1 cellular context compared by ENCODE assay signal in the genomic region with DNA sequence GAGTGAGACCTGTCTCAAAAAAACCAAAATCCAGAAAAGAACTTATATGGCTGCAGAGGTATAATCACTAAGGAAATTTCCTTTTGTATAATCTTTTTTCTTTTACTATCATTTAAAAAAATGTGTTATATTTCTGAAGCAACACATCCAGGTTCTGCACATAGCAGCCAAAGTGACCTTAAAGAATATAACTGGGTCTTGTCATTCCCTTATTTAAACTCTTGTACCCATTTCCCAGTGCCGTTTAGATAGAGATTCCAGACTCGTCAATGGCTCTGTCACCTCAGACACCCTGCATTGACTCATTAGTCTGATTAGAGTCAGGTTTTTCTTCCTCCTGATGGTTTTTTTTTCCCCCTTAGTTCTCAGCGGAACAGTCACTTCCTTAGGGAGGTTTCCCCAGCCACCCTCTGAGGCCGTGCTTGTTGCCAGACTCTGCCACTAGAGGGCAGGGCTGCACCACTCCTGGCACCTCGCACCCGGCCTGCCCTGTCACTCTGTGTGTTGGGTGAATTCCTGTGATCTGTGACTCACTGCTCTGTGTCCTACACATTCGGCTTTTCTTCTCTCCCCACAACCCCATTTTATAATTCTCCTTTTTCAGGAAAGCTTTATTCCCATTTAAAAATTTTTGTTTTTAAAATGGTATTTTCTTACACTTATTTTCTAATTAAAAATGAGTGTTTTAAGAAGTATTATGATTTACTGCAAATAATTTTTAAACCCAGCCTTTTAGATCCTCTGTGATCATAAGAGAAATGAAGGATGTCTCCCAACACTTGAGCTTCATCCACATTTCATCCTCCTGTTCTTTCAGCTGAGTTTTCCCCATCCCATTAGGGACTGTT.
TF ChIP-seq lines count a peak whose summit lies in the region.

No MANE protein-coding gene starts in this region.

TF ChIP-seq in SK-N-SH treated with all-trans-retinoic acid at 6 μM for 48 hours, 23 proteins besides CTCF, POLR2A, EP300 and RAD21 (continued from another document):
- TF ChIP-seq GLIS3 (CRISPR knock-in tag; IDR thresholded peaks at IDR 0.05) (no peak), ZFP3 (CRISPR knock-in tag; IDR thresholded peaks at IDR 0.05) (no peak), CREB5 (CRISPR knock-in tag; IDR thresholded peaks at IDR 0.05; ENCODE audit: low read depth) (no peak)
